In genomic region chr3:99388736-99389135, GRCh38 we compare ENCODE assay signal across 31 cellular contexts.
"Had no signal": no experiment of that assay in that cellular context is flagged by ENCODE, and none has a peak within 500 bp of the region (broad histone marks: within the 10 kb centered on the region; RNA-seq: fewer than 3 reads in every experiment).

No MANE protein-coding gene starts in this region.

- DNase-seq: activated CD4-positive, alpha-beta T cell treated with anti-CD3 and anti-CD28 coated beads, Interleukin-2, amount 10 ng/mL, durations not matched to agents 24 days and 14 days; activated CD4-positive, alpha-beta T cell treated with anti-CD3 and anti-CD28 coated beads, Interleukin-2, amount 50 U/mL, for 48 hours; activated CD8-positive, alpha-beta memory T cell treated with anti-CD3 and anti-CD28 coated beads, Interleukin-2, amount 50 U/mL, for 4 hours; activated effector memory CD4-positive, alpha-beta T cell treated with Interleukin-2 at 50 U/mL for 16 hours; activated naive CD4-positive, alpha-beta T cell treated with anti-CD3 and anti-CD28 coated beads, Interleukin-2, amount 10 ng/mL, durations not matched to agents 7 days and 5 days; activated naive CD8-positive, alpha-beta T cell treated with anti-CD3 and anti-CD28 coated beads, Interleukin-2, amount 50 U/mL, for 24 hours; activated T-cell treated with anti-CD3 and anti-CD28 coated beads, Interleukin-2, amount 50 U/mL, for 48 hours; aorta; Kasumi-1; MM.1S; MV-4-11; NCI-H1092; NCI-H1436 treated with DMSO at 0.1 percent for 48 hours; NCI-H1694 treated with DMSO at 0.1 percent for 48 hours; NCI-H2029; NCI-H510A; NCI-H526; NCI-H748 treated with DMSO at 0.1 percent for 48 hours; NK-92 treated with Interleukin-12 subunit alpha and Interleukin-12 subunit beta, amount 100 ng/mL, for 24 hours; PC-3; Peyer's patch; RPMI8226; SHP77 treated with DMSO at 0.1 percent for 48 hours; SK-N-SH had no signal

- H3K9me3 Mint-ChIP-seq: activated CD4-positive, alpha-beta T cell treated with anti-CD3 and anti-CD28 coated beads, Interleukin-2, amount 10 ng/mL, durations not matched to agents 24 days and 14 days; activated naive CD4-positive, alpha-beta T cell treated with anti-CD3 and anti-CD28 coated beads, Interleukin-2, amount 10 ng/mL, durations not matched to agents 7 days and 5 days; activated naive CD8-positive, alpha-beta T cell treated with anti-CD3 and anti-CD28 coated beads, Interleukin-2, amount 50 U/mL, for 24 hours; central memory CD8-positive, alpha-beta T cell; T-helper 1 cell treated with Interleukin-12 subunit alpha and Interleukin-12 subunit beta and Interleukin-4 antibody, amounts not matched to agents 30 μg/mL and 1 μg/mL, for 36 hours; T-helper 2 cell treated with Interferon-gamma antibody and Interleukin-4, amounts not matched to agents 5 μg/mL and 100 μg/mL, for 36 hours had no signal

- H3K4me3 Mint-ChIP-seq: activated CD4-positive, alpha-beta T cell treated with anti-CD3 and anti-CD28 coated beads, Interleukin-2, amount 10 ng/mL, durations not matched to agents 24 days and 14 days; activated naive CD4-positive, alpha-beta T cell treated with anti-CD3 and anti-CD28 coated beads, Interleukin-2, amount 10 ng/mL, durations not matched to agents 7 days and 5 days; activated naive CD8-positive, alpha-beta T cell; activated naive CD8-positive, alpha-beta T cell treated with anti-CD3 and anti-CD28 coated beads, Interleukin-2, amount 50 U/mL, for 24 hours; central memory CD8-positive, alpha-beta T cell; T-helper 1 cell treated with Interleukin-12 subunit alpha and Interleukin-12 subunit beta and Interleukin-4 antibody, amounts not matched to agents 30 μg/mL and 1 μg/mL, for 36 hours; T-helper 2 cell treated with Interferon-gamma antibody and Interleukin-4, amounts not matched to agents 5 μg/mL and 100 μg/mL, for 36 hours had no signal

- H3K4me1 ChIP-seq: Peyer's patch had no signal

- H3K36me3 ChIP-seq: cardiac muscle cell, Peyer's patch, SJSA1 had no signal

- H3K27me3 ChIP-seq: cardiac muscle cell, Peyer's patch, SJSA1 had no signal

- H3K9me3 ChIP-seq: Peyer's patch, SJSA1, SK-N-SH had no signal

- H3K27ac ChIP-seq: cardiac muscle cell, Peyer's patch, SJSA1 had no signal

- H3K27ac Mint-ChIP-seq: activated CD4-positive, alpha-beta T cell treated with anti-CD3 and anti-CD28 coated beads, Interleukin-2, amount 10 ng/mL, durations not matched to agents 24 days and 14 days; activated naive CD4-positive, alpha-beta T cell treated with anti-CD3 and anti-CD28 coated beads, Interleukin-2, amount 10 ng/mL, durations not matched to agents 7 days and 5 days; activated naive CD8-positive, alpha-beta T cell; activated naive CD8-positive, alpha-beta T cell treated with anti-CD3 and anti-CD28 coated beads, Interleukin-2, amount 50 U/mL, for 24 hours; T-helper 1 cell treated with Interleukin-12 subunit alpha and Interleukin-12 subunit beta and Interleukin-4 antibody, amounts not matched to agents 30 μg/mL and 1 μg/mL, for 36 hours; T-helper 2 cell treated with Interferon-gamma antibody and Interleukin-4, amounts not matched to agents 5 μg/mL and 100 μg/mL, for 36 hours had no signal

- ATAC-seq: activated naive CD8-positive, alpha-beta T cell treated with anti-CD3 and anti-CD28 coated beads, Interleukin-2, amount 50 U/mL, for 24 hours; PC-3 had no signal

- H3K36me3 Mint-ChIP-seq: activated naive CD4-positive, alpha-beta T cell treated with anti-CD3 and anti-CD28 coated beads, Interleukin-2, amount 10 ng/mL, durations not matched to agents 7 days and 5 days; activated naive CD8-positive, alpha-beta T cell had no signal

- FAIRE-seq: TTC549 had no signal

- H3K4me1 Mint-ChIP-seq: activated CD4-positive, alpha-beta T cell treated with anti-CD3 and anti-CD28 coated beads, Interleukin-2, amount 10 ng/mL, durations not matched to agents 24 days and 14 days; activated naive CD4-positive, alpha-beta T cell treated with anti-CD3 and anti-CD28 coated beads, Interleukin-2, amount 10 ng/mL, durations not matched to agents 7 days and 5 days; activated naive CD8-positive, alpha-beta T cell treated with anti-CD3 and anti-CD28 coated beads, Interleukin-2, amount 50 U/mL, for 24 hours; central memory CD8-positive, alpha-beta T cell had no signal

- H3K4me3 ChIP-seq: cardiac muscle cell, Peyer's patch, SJSA1 had no signal

- H3K9ac ChIP-seq: SK-N-SH had no signal

- H3K27me3 Mint-ChIP-seq: activated CD4-positive, alpha-beta T cell treated with anti-CD3 and anti-CD28 coated beads, Interleukin-2, amount 10 ng/mL, durations not matched to agents 24 days and 14 days; activated naive CD4-positive, alpha-beta T cell treated with anti-CD3 and anti-CD28 coated beads, Interleukin-2, amount 10 ng/mL, durations not matched to agents 7 days and 5 days; activated naive CD8-positive, alpha-beta T cell; activated naive CD8-positive, alpha-beta T cell treated with anti-CD3 and anti-CD28 coated beads, Interleukin-2, amount 50 U/mL, for 24 hours; central memory CD8-positive, alpha-beta T cell had no signal

- H3K4me2 ChIP-seq: SK-N-SH had no signal
